Comparison of ENCODE assay signal across 8 cellular contexts in genomic region chr22:22156716-22157499, GRCh38.
A peak's percentile ranks its signal among the peaks of the same experiment; 100 is the strongest.
DNase-seq lines count a peak whose midpoint lies in the region; ATAC-seq and TF ChIP-seq lines count a peak whose summit lies in the region.

No MANE protein-coding gene starts in this region.

- peak; percentile 85 for DNase-seq in CD1c-positive myeloid dendritic cell (ENCODE audit: extremely low spot score)
- DNase-seq in GM19240 (ENCODE audit: insufficient read length, low spot score) = peak; percentile 68
- DNase-seq in Kasumi-1 (lab: John Stamatoyannopoulos, UW) = peak; percentile 76 to 78
- peak; percentile 43 for DNase-seq in RWPE1 (ENCODE audit: low spot score)
- peak; percentile 49 for DNase-seq in activated T-helper 2 cell treated with anti-CD3 and anti-CD28 coated beads, Interferon-gamma antibody, Interleukin-2, Interleukin-4, amounts not matched to agents 10 μg/mL and 5 μg/mL and 100 μg/mL, durations not matched to agents 14 hours and 24 hours and 36 hours (ENCODE audit: low spot score)
- DNase-seq in glomerular endothelial cell (ENCODE audit: extremely low read depth, low read depth, low spot score) = peak; percentile 39
- DNase-seq in retinal pigment epithelial cell (ENCODE audit: low read depth) = peak; percentile 8

- H3K27ac ChIP-seq in RWPE1 = no peak overlapping the region

- no peak overlapping the region for H3K4me3 Mint-ChIP-seq in activated T-helper 2 cell treated with anti-CD3 and anti-CD28 coated beads, Interferon-gamma antibody, Interleukin-2, Interleukin-4, amounts not matched to agents 10 μg/mL and 5 μg/mL and 100 μg/mL, durations not matched to agents 14 hours and 24 hours and 36 hours (ENCODE audit: low read depth)

- no peaks in the 10 kb centered on the region for H3K36me3 Mint-ChIP-seq in activated T-helper 2 cell treated with anti-CD3 and anti-CD28 coated beads, Interferon-gamma antibody, Interleukin-2, Interleukin-4, amounts not matched to agents 10 μg/mL and 5 μg/mL and 100 μg/mL, durations not matched to agents 14 hours and 24 hours and 36 hours (ENCODE audit: low read depth)

- no peak overlapping the region for H3K4me3 ChIP-seq in retinal pigment epithelial cell (ENCODE audit: low read length)

- intact Hi-C loops in activated T-helper 2 cell treated with anti-CD3 and anti-CD28 coated beads, Interferon-gamma antibody, Interleukin-2, Interleukin-4, amounts not matched to agents 10 μg/mL and 5 μg/mL and 100 μg/mL, durations not matched to agents 14 hours and 24 hours and 36 hours (cut with micrococcal nuclease) = loop anchor here (5.0 kb wide), 1 partner anchor 95 kb away; no protein-coding TSS in a partner anchor

- ATAC-seq in GM19467 (IDR thresholded peaks at IDR 0.05; ENCODE audit: unreplicated experiment) = no peak

- CTCF ChIA-PET in RWPE1 (lab: Yijun Ruan, JAX) = interaction anchor here (0.6 to 0.7 kb wide), 2 partner anchors 57 to 186 kb away, joined by 3 read pairs; no protein-coding TSS in a partner anchor

- H3K27me3 Mint-ChIP-seq in activated T-helper 2 cell treated with anti-CD3 and anti-CD28 coated beads, Interferon-gamma antibody, Interleukin-2, Interleukin-4, amounts not matched to agents 10 μg/mL and 5 μg/mL and 100 μg/mL, durations not matched to agents 14 hours and 24 hours and 36 hours (ENCODE audit: low read depth) = peaks cover 8% of the 10 kb centered on the region

- POLR2A ChIA-PET in RWPE1 (lab: Yijun Ruan, JAX; ENCODE audit: low non-redundant PET) = no interaction called here

- H3K27ac Mint-ChIP-seq in activated T-helper 2 cell treated with anti-CD3 and anti-CD28 coated beads, Interferon-gamma antibody, Interleukin-2, Interleukin-4, amounts not matched to agents 10 μg/mL and 5 μg/mL and 100 μg/mL, durations not matched to agents 14 hours and 24 hours and 36 hours = peak overlapping the region; percentile 8

- H3K9me3 Mint-ChIP-seq in activated T-helper 2 cell treated with anti-CD3 and anti-CD28 coated beads, Interferon-gamma antibody, Interleukin-2, Interleukin-4, amounts not matched to agents 10 μg/mL and 5 μg/mL and 100 μg/mL, durations not matched to agents 14 hours and 24 hours and 36 hours = no peaks in the 10 kb centered on the region

- H3K4me1 Mint-ChIP-seq in activated T-helper 2 cell treated with anti-CD3 and anti-CD28 coated beads, Interferon-gamma antibody, Interleukin-2, Interleukin-4, amounts not matched to agents 10 μg/mL and 5 μg/mL and 100 μg/mL, durations not matched to agents 14 hours and 24 hours and 36 hours (ENCODE audit: low read depth) = peaks cover 4% of the 10 kb centered on the region

- peak; percentile 66 for TF ChIP-seq CTCF in RWPE1 (conservative IDR thresholded peaks at IDR 0.05; ENCODE audit: low read depth)
- peak; percentile 87 for TF ChIP-seq CTCF in retinal pigment epithelial cell (conservative IDR thresholded peaks at IDR 0.05; ENCODE audit: low read depth, low read length)

Comparison
In these comparisons a context has a peak if more than half of its experiments do, and no peak if none do; other contexts are left out.
1. DNase-seq: peak in every context shown above with its lines; median percentile 85 in CD1c-positive myeloid dendritic cell; 77 in Kasumi-1; 68 in GM19240; 49 in activated T-helper 2 cell treated with anti-CD3 and anti-CD28 coated beads, Interferon-gamma antibody, Interleukin-2, Interleukin-4, amounts not matched to agents 10 μg/mL and 5 μg/mL and 100 μg/mL, durations not matched to agents 14 hours and 24 hours and 36 hours; 43 in RWPE1; 39 in glomerular endothelial cell; 8 in retinal pigment epithelial cell.